ENCODE assay signal across 14 cellular contexts in genomic region chr1:211566431-211567025, GRCh38. TPM values are rescaled to one million over a fixed set of nuclear protein-coding genes. Genes with fewer than 3 reads are reported as not detected.
A peak's percentile ranks its signal among the peaks of the same experiment; 100 is the strongest.
DNase-seq lines count a peak whose midpoint lies in the region; ATAC-seq, FAIRE-seq and TF ChIP-seq lines count a peak whose summit lies in the region.
"Had no signal": no experiment of that assay in that cellular context is flagged by ENCODE, and none has a peak within 500 bp of the region (broad histone marks: within the 10 kb centered on the region; RNA-seq: fewer than 3 reads in every experiment).

No MANE protein-coding gene starts in this region.

- intact Hi-C loops in GM12878 (cut with micrococcal nuclease; ENCODE audit: unreplicated experiment): no loop called here

- H2AFZ ChIP-seq in GM12878 (ENCODE audit: control insufficient read depth, low read depth, low read length): peak overlapping the region; percentile 42; the same call in 1 of the 2 replicates
- H2AFZ ChIP-seq: GM23248 had no signal

- no peaks in the 10 kb centered on the region for H3K9me3 ChIP-seq in GM12878 (replicated peaks; ENCODE audit: control insufficient read depth, insufficient read depth, low read length)
- H3K9me3 ChIP-seq: pancreas, tibial nerve had no signal

- 0 out of 4 replicates have a peak, but pooled peaks of 1 of the 2 experiments have one; percentile 12 for TF ChIP-seq EP300 in GM12878 (IDR thresholded peaks at IDR 0.05; ENCODE audit: borderline replicate concordance in 1 of 2, control insufficient read depth in 1 of 2, low read depth in 2 of 2, low read length in 2 of 2)

- RAD21 ChIA-PET in GM12878 (lab: Charles Lee; ENCODE audit: unreplicated experiment): interaction anchor here (0.6 to 1.2 kb wide), 3 partner anchors 12 to 54 kb away, joined by 3 to 4 read pairs (median 4); partner anchors contain the start of gene SLC30A1

- peak; percentile 75 for FAIRE-seq in GM12878 (lab: Jason Lieb, UNC)
- FAIRE-seq: pancreas had no signal

- no peak for TF ChIP-seq POLR2A in GM12878 (IDR thresholded peaks at IDR 0.05; ENCODE audit: low read depth, low read length)

- peaks cover 18% of the 10 kb centered on the region; the same call in 1 of the 2 replicates for H3K4me1 ChIP-seq in GM12878 (ENCODE audit: control insufficient read depth, insufficient read depth, low read length)
- H3K4me1 ChIP-seq: pancreas, tibial nerve had no signal

- no peak for TF ChIP-seq CTCF in GM20000 (IDR thresholded peaks at IDR 0.05; ENCODE audit: extremely low read depth, missing control alignments)
- no peak for TF ChIP-seq CTCF in GM12878 (IDR thresholded peaks at IDR 0.05 in 2 of 3, conservative IDR thresholded peaks at IDR 0.05 in 1 of 3; ENCODE audit: control insufficient read depth in 2 of 3, extremely low read depth in 1 of 3, insufficient read depth in 1 of 3, low read depth in 3 of 3, low read length in 3 of 3)

- ATAC-seq in activated CD4-positive, CD25-positive, alpha-beta regulatory T cell treated with anti-CD3 and anti-CD28 coated beads, Interleukin-2, amount 50 U/mL, for 24 hours: peak; percentile 46 to 63
- ATAC-seq in HG02981 (IDR thresholded peaks at IDR 0.05; ENCODE audit: unreplicated experiment) (peak; percentile 96), GM12878 (peak; percentile 91)
- ATAC-seq: left colon, pancreas had no signal

- SMC1A ChIA-PET in GM12878 (lab: Charles Lee; ENCODE audit: uncharacterized antibody, unreplicated experiment): interaction anchor here (0.6 to 1.9 kb wide), 7 partner anchors 10 to 87 kb away, joined by 3 to 6 read pairs (median 3); no protein-coding TSS in a partner anchor

- H3K36me3 ChIP-seq in GM12878 (ENCODE audit: control insufficient read depth in 2 of 2, insufficient read depth in 2 of 2, low read length in 1 of 2): no peaks in the 10 kb centered on the region
- H3K36me3 ChIP-seq: pancreas, tibial nerve had no signal

- in situ Hi-C loops in GM12878 (cut with MboI): no loop called here

- H4K20me1 ChIP-seq in GM12878 (ENCODE audit: control insufficient read depth, insufficient read depth): no peaks in the 10 kb centered on the region

- POLR2A ChIA-PET in GM12878 (lab: Charles Lee): interaction anchor here (0.6 kb wide), 1 partner anchor 1291 kb away, joined by 6 read pairs; no protein-coding TSS in a partner anchor

- DNase-seq in activated CD4-positive, CD25-positive, alpha-beta regulatory T cell treated with anti-CD3 and anti-CD28 coated beads, Interleukin-2, amount 50 U/mL, for 72 hours: no peak
- peak; percentile 62 for DNase-seq in GM20000 (ENCODE audit: low spot score)
- peak; percentile 68 for DNase-seq in GM12878 (ENCODE audit: low read depth, low spot score)
- no peak for DNase-seq in SHP77 treated with DMSO at 0.1 percent for 48 hours (lab: John Stamatoyannopoulos, UW)
- no peak for DNase-seq in cerebellar nuclear complex (lab: John Stamatoyannopoulos, UW)
- DNase-seq in T-helper 9 cell: no peak
- DNase-seq: 8988T; central memory CD4-positive, alpha-beta T cell; GM23248; left colon; pancreas had no signal

- WGBS in GM12878 (ENCODE audit: insufficient coverage, insufficient replicate concordance, low lambda C conversion rate, missing lambda C conversion rate): 0% methylated on average over 5 of the region's 5 CpGs

- peak overlapping the region; percentile 57 for H3K4me2 ChIP-seq in GM12878 (ENCODE audit: control insufficient read depth, insufficient read depth)

- CTCF ChIA-PET in GM12878 (lab: Yijun Ruan, JAX): interaction anchor here (0.9 to 1.6 kb wide), 2 partner anchors 52 to 114 kb away, joined by 3 to 9 read pairs; no protein-coding TSS in a partner anchor

- no TSS peak for BruUV-seq in GM12878 (replicated peaks; lab: Mats Ljungman, UMichigan)

- H3K27me3 ChIP-seq in GM12878 (replicated peaks in 1 of 2; ENCODE audit: control insufficient read depth in 2 of 2, insufficient read depth in 2 of 2, low read length in 1 of 2): no peaks in the 10 kb centered on the region
- H3K27me3 ChIP-seq: pancreas, tibial nerve had no signal

- peaks cover 3% of the 10 kb centered on the region; the same call in 1 of the 2 replicates for H3K79me2 ChIP-seq in GM12878 (ENCODE audit: control insufficient read depth, insufficient read depth, low read length)

- TF ChIP-seq RAD21 in GM12878 (IDR thresholded peaks at IDR 0.05; ENCODE audit: insufficient read depth, low read depth, low read length): no peak

- H3K27ac ChIP-seq in GM12878 (ENCODE audit: control insufficient read depth, insufficient read depth): peak overlapping the region; percentile 39
- H3K27ac ChIP-seq: GM23248, pancreas, tibial nerve had no signal

- H3K9ac ChIP-seq in GM12878 (ENCODE audit: control insufficient read depth, insufficient read depth, low read length): no peak overlapping the region; the same call in 1 of the 2 replicates
- H3K9ac ChIP-seq: GM23248 had no signal

- H3K4me3 ChIP-seq in GM12878: no peak overlapping the region
- H3K4me3 ChIP-seq: GM23248, pancreas, tibial nerve had no signal

TF ChIP-seq in GM12878, 131 proteins besides CTCF, POLR2A, EP300 and RAD21 (continues in another document):
- TF ChIP-seq MEF2B (IDR thresholded peaks at IDR 0.05; ENCODE audit: partially characterized antibody, poor library complexity, severe bottlenecking): peak; percentile 85
- 0 out of 2 replicates have a peak, but pooled peaks have one; percentile 67 for TF ChIP-seq FOXM1 (IDR thresholded peaks at IDR 0.05; ENCODE audit: low read depth, low read length)
- no peak for TF ChIP-seq SUPT20H (IDR thresholded peaks at IDR 0.05; ENCODE audit: borderline replicate concordance, control insufficient read depth, low read depth, low read length)
- TF ChIP-seq HDAC2 (IDR thresholded peaks at IDR 0.05): no peak
- TF ChIP-seq, protein P1, sequence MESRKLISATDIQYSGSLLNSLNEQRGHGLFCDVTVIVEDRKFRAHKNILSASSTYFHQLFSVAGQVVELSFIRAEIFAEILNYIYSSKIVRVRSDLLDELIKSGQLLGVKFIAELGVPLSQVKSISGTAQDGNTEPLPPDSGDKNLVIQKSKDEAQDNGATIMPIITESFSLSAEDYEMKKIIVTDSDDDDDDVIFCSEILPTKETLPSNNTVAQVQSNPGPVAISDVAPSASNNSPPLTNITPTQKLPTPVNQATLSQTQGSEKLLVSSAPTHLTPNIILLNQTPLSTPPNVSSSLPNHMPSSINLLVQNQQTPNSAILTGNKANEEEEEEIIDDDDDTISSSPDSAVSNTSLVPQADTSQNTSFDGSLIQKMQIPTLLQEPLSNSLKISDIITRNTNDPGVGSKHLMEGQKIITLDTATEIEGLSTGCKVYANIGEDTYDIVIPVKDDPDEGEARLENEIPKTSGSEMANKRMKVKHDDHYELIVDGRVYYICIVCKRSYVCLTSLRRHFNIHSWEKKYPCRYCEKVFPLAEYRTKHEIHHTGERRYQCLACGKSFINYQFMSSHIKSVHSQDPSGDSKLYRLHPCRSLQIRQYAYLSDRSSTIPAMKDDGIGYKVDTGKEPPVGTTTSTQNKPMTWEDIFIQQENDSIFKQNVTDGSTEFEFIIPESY (IDR thresholded peaks at IDR 0.05): no peak
- peak; percentile 72 for TF ChIP-seq IKZF1 (conservative IDR thresholded peaks at IDR 0.05)
- no peak for TF ChIP-seq ZNF592 (IDR thresholded peaks at IDR 0.05)
- TF ChIP-seq NFIC (IDR thresholded peaks at IDR 0.05; ENCODE audit: low read depth, low read length): peak; percentile 55; the same call in 1 of the 2 replicates
- peak; percentile 23; the same call in 1 of the 2 replicates for TF ChIP-seq JUND (IDR thresholded peaks at IDR 0.05; ENCODE audit: low read depth, low read length)

RNA-seq across cellular contexts. Expression of gene SLC30A1, which starts 12.4 kb away (rescaled TPM):
- 28.5 and 29.1 TPM in 2 replicates for total RNA-seq in GM12878 (2013; cell fraction: nucleolus; rRNA removed)
- 6.7 and 8.0 TPM in 2 replicates for total RNA-seq in GM12878 (2014; rRNA removed)
- 10.0 and 10.6 TPM in 2 replicates for total RNA-seq in GM12878 (2014; rRNA removed; fragmentation: Illumina TruSeq; extraction: Trizol)
- 13.4 and 14.1 TPM in 2 replicates for total RNA-seq in GM12878 (2021)
- polyA plus RNA-seq in GM12878 (2011; ENCODE audit: low read depth): 3.9 TPM
- polyA plus RNA-seq in GM12878 (2011; rRNA removed): 10.2 and 17.7 TPM in 2 replicates
- polyA plus RNA-seq in GM12878 (2011; cell fraction: cytosol; rRNA removed): 4.4 and 4.7 TPM in 2 replicates
- polyA plus RNA-seq in GM12878 (2011; cell fraction: nucleus; rRNA removed): 8.1 and 8.6 TPM in 2 replicates
- polyA plus RNA-seq in GM12878 (2012): 6.2 and 7.7 TPM in 2 replicates
- polyA plus RNA-seq in GM12878 (2014; fragmentation: Illumina TruSeq; extraction: Trizol): 7.4 and 8.7 TPM in 2 replicates
- 1 to 10 TPM; 3.5 to 4.0 TPM for polyA plus RNA-seq in GM12878 (2014; fragmentation: Nextera tagmentation; extraction: Ambion mirVana)
- 4.3 and 4.5 TPM in 2 replicates for polyA plus RNA-seq in GM12878 (2014; rRNA removed)
- polyA plus RNA-seq in GM12878 (2016; fragmentation: Nextera tagmentation; extraction: Ambion mirVana): 10 to 100 TPM; 11.8 to 13.9 TPM
- polyA minus RNA-seq in GM12878 (2011; rRNA and poly(A)+ RNA removed): 13.4 and 16.5 TPM in 2 replicates
- polyA minus RNA-seq in GM12878 (2011; cell fraction: cytosol; rRNA and poly(A)+ RNA removed): 9.1 and 9.9 TPM in 2 replicates
- 16.4 and 21.0 TPM in 2 replicates for polyA minus RNA-seq in GM12878 (2011; cell fraction: nucleus; rRNA and poly(A)+ RNA removed)

Comparison
In these comparisons a context has a peak if more than half of its experiments do, and no peak if none do; other contexts are left out.
1. DNase-seq: peak in GM20000 (single experiment) and GM12878 (single experiment); none in activated CD4-positive, CD25-positive, alpha-beta regulatory T cell treated with anti-CD3 and anti-CD28 coated beads, Interleukin-2, amount 50 U/mL, for 72 hours (single experiment), SHP77 treated with DMSO at 0.1 percent for 48 hours (single experiment), cerebellar nuclear complex (0 of 2) and T-helper 9 cell (single experiment).
2. Peak in every context shown above with its lines, with median percentiles within 50 percentile points of each other: ATAC-seq.